1 cellular context compared by ENCODE assay signal in genomic region chr9:123828449-123828848, GRCh38.
A peak's percentile ranks its signal among the peaks of the same experiment; 100 is the strongest.
TF ChIP-seq lines count a peak whose summit lies in the region.

No MANE protein-coding gene starts in this region.

TF ChIP-seq in K562, 482 proteins besides CTCF, POLR2A, EP300 and RAD21 (continued from another document):
- TF ChIP-seq, protein P1, sequence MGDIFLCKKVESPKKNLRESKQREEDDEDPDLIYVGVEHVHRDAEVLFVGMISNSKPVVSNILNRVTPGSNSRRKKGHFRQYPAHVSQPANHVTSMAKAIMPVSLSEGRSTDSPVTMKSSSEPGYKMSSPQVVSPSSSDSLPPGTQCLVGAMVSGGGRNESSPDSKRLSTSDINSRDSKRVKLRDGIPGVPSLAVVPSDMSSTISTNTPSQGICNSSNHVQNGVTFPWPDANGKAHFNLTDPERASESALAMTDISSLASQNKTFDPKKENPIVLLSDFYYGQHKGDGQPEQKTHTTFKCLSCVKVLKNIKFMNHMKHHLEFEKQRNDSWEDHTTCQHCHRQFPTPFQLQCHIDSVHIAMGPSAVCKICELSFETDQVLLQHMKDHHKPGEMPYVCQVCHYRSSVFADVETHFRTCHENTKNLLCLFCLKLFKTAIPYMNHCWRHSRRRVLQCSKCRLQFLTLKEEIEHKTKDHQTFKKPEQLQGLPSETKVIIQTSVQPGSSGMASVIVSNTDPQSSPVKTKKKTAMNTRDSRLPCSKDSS (IDR thresholded peaks at IDR 0.05; ENCODE audit: low read depth, partially characterized antibody): peak; percentile 96
- TF ChIP-seq TCF7 (IDR thresholded peaks at IDR 0.05; ENCODE audit: borderline replicate concordance) (no peak), RBM39 (optimal IDR thresholded peaks at IDR 0.05; ENCODE audit: low read depth, low read length) (no peak), PRMT5 (CRISPR knock-in tag; IDR thresholded peaks at IDR 0.05) (no peak), CBX2 (IDR thresholded peaks at IDR 0.05; ENCODE audit: insufficient read depth, low read length, poor library complexity, severe bottlenecking) (no peak), HMG20A (CRISPR knock-in tag; conservative IDR thresholded peaks at IDR 0.05) (no peak), MXI1 (IDR thresholded peaks at IDR 0.05; ENCODE audit: low read depth, low read length) (no peak), EP400 (IDR thresholded peaks at IDR 0.05) (no peak), ZNF316 (IDR thresholded peaks at IDR 0.05) (no peak), ZFP1 (CRISPR knock-in tag; IDR thresholded peaks at IDR 0.05) (peak; percentile 76), ZNF445 (CRISPR knock-in tag; IDR thresholded peaks at IDR 0.05; ENCODE audit: low read depth) (no peak), MIER1 (IDR thresholded peaks at IDR 0.05; ENCODE audit: low read depth) (peak; percentile 57; the same call in 1 of the 2 replicates), ZNF444 (CRISPR knock-in tag; IDR thresholded peaks at IDR 0.05) (no peak), EHMT2 (IDR thresholded peaks at IDR 0.05) (peak; percentile 71), ZEB2 (IDR thresholded peaks at IDR 0.05) (peak; percentile 57; the same call in 1 of the 2 replicates), ARNT (IDR thresholded peaks at IDR 0.05) (peak in 1 of 2 experiments; percentile 46; a peak in 2 of 4 replicates), U2AF1 (optimal IDR thresholded peaks at IDR 0.05; ENCODE audit: low read depth, low read length) (no peak), ZNF140 (CRISPR knock-in tag; IDR thresholded peaks at IDR 0.05) (no peak), ZNF311 (CRISPR knock-in tag; IDR thresholded peaks at IDR 0.05) (no peak), DNMT1 (IDR thresholded peaks at IDR 0.05) (0 out of 2 replicates have a peak, but pooled peaks have one; percentile 57), ZNF146 (CRISPR knock-in tag; IDR thresholded peaks at IDR 0.05; ENCODE audit: unreplicated experiment) (no peak), CC2D1A (IDR thresholded peaks at IDR 0.05) (0 out of 2 replicates have a peak, but pooled peaks have one; percentile 27), NELFE (IDR thresholded peaks at IDR 0.05; ENCODE audit: insufficient read depth, insufficient read length) (no peak), TRIM24 (IDR thresholded peaks at IDR 0.05) (peak; percentile 84 to 93), ARHGAP35 (IDR thresholded peaks at IDR 0.05; ENCODE audit: partially characterized antibody) (no peak), IRF2 (CRISPR knock-in tag; IDR thresholded peaks at IDR 0.05) (no peak), KDM1A (IDR thresholded peaks at IDR 0.05) (no peak), SMARCA5 (IDR thresholded peaks at IDR 0.05) (0 out of 2 replicates have a peak, but pooled peaks have one; percentile 65), ZNF780A (CRISPR knock-in tag; IDR thresholded peaks at IDR 0.05) (no peak), SAFB2 (IDR thresholded peaks at IDR 0.05; ENCODE audit: borderline replicate concordance, low read depth, low read length, severe bottlenecking) (no peak), JUND (IDR thresholded peaks at IDR 0.05; ENCODE audit: borderline replicate concordance, low read depth, low read length) (no peak), JUND (tag; IDR thresholded peaks at IDR 0.05; ENCODE audit: borderline replicate concordance, low read depth, low read length) (no peak), XRCC3 (IDR thresholded peaks at IDR 0.05) (0 out of 2 replicates have a peak, but pooled peaks have one; percentile 51), ZNF384 (IDR thresholded peaks at IDR 0.05; ENCODE audit: low read depth, low read length) (peak; percentile 80), NR2F6 (CRISPR knock-in tag; IDR thresholded peaks at IDR 0.05) (no peak), MAX (CRISPR knock-in tag; IDR thresholded peaks at IDR 0.05) (no peak), CHAMP1 (IDR thresholded peaks at IDR 0.05) (0 out of 2 replicates have a peak, but pooled peaks have one; percentile 24), TRIM28 (IDR thresholded peaks at IDR 0.05) (peak; percentile 99), MTA1 (IDR thresholded peaks at IDR 0.05; ENCODE audit: borderline replicate concordance) (no peak), NBN (IDR thresholded peaks at IDR 0.05; ENCODE audit: low read depth) (0 out of 2 replicates have a peak, but pooled peaks have one; percentile 31), MAZ (CRISPR knock-in tag; conservative IDR thresholded peaks at IDR 0.05 in 1 of 2, IDR thresholded peaks at IDR 0.05 in 1 of 2) (no peak), SAP30 (IDR thresholded peaks at IDR 0.05; ENCODE audit: borderline replicate concordance, insufficient read depth, low read depth, low read length, poor library complexity, severe bottlenecking) (no peak), MAFG (tag; conservative IDR thresholded peaks at IDR 0.05) (no peak), EZH2 (IDR thresholded peaks at IDR 0.05; ENCODE audit: borderline replicate concordance, low read depth, low read length) (no peak), MCM5 (IDR thresholded peaks at IDR 0.05; ENCODE audit: low read depth) (no peak), CBX5 (IDR thresholded peaks at IDR 0.05; ENCODE audit: borderline replicate concordance, low read depth) (peak; percentile 91), ZNF583 (CRISPR knock-in tag; IDR thresholded peaks at IDR 0.05) (no peak), ARID1B (IDR thresholded peaks at IDR 0.05) (no peak), TARDBP (IDR thresholded peaks at IDR 0.05) (no peak), GABPB2 (CRISPR knock-in tag; conservative IDR thresholded peaks at IDR 0.05) (no peak)
- TF ChIP-seq, protein P2, sequence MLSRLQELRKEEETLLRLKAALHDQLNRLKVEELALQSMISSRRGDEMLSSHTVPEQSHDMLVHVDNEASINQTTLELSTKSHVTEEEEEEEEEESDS (CRISPR knock-in tag; IDR thresholded peaks at IDR 0.05): no peak
- TF ChIP-seq, protein P3, sequence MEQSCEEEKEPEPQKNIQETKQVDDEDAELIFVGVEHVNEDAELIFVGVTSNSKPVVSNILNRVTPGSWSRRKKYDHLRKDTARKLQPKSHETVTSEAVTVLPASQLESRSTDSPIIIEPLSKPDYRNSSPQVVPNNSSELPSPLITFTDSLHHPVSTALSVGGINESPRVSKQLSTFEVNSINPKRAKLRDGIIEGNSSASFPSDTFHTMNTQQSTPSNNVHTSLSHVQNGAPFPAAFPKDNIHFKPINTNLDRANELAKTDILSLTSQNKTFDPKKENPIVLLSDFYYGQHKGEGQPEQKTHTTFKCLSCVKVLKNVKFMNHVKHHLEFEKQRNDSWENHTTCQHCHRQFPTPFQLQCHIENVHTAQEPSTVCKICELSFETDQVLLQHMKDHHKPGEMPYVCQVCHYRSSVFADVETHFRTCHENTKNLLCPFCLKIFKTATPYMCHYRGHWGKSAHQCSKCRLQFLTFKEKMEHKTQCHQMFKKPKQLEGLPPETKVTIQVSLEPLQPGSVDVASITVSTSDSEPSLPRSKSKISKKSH (CRISPR knock-in tag; IDR thresholded peaks at IDR 0.05): no peak
- TF ChIP-seq, protein P4, sequence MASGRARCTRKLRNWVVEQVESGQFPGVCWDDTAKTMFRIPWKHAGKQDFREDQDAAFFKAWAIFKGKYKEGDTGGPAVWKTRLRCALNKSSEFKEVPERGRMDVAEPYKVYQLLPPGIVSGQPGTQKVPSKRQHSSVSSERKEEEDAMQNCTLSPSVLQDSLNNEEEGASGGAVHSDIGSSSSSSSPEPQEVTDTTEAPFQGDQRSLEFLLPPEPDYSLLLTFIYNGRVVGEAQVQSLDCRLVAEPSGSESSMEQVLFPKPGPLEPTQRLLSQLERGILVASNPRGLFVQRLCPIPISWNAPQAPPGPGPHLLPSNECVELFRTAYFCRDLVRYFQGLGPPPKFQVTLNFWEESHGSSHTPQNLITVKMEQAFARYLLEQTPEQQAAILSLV (tag; IDR thresholded peaks at IDR 0.05): no peak
- TF ChIP-seq, protein P5, sequence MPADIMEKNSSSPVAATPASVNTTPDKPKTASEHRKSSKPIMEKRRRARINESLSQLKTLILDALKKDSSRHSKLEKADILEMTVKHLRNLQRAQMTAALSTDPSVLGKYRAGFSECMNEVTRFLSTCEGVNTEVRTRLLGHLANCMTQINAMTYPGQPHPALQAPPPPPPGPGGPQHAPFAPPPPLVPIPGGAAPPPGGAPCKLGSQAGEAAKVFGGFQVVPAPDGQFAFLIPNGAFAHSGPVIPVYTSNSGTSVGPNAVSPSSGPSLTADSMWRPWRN (IDR thresholded peaks at IDR 0.05; ENCODE audit: low read depth): no peak
